In genomic region chr15:88932875-88933330, GRCh38 we compare ENCODE assay signal across 28 cellular contexts. TPM values are rescaled to one million over a fixed set of nuclear protein-coding genes. Genes with fewer than 3 reads are reported as not detected.
DNase-seq lines count a peak whose midpoint lies in the region; ATAC-seq and TF ChIP-seq lines count a peak whose summit lies in the region.
"Had no signal": no experiment of that assay in that cellular context is flagged by ENCODE, and none has a peak within 500 bp of the region (broad histone marks: within the 10 kb centered on the region; RNA-seq: fewer than 3 reads in every experiment).

No MANE protein-coding gene starts in this region.

- H3K4me3 ChIP-seq in fibroblast of mammary gland (ENCODE audit: control insufficient read depth, low read depth, low read length) = no peak overlapping the region
- H3K4me3 ChIP-seq in hepatocyte = no peak overlapping the region
- H3K4me3 ChIP-seq in tibial artery = no peak overlapping the region
- H3K4me3 ChIP-seq: ascending aorta, coronary artery, left lung, SJSA1 had no signal

- no peaks in the 10 kb centered on the region for H4K20me1 ChIP-seq in hepatocyte (ENCODE audit: insufficient read depth, poor library complexity, severe bottlenecking)

- WGBS in hepatocyte (ENCODE audit: low lambda C conversion rate, missing lambda C conversion rate) = 96% methylated on average over 1 of the region's 1 CpG

- intact Hi-C loops in tibial artery (cut with DNase I; ENCODE audit: low total_unique reads) = no loop called here

- ATAC-seq in HG02759 (IDR thresholded peaks at IDR 0.05; ENCODE audit: unreplicated experiment) = no peak
- no peak for ATAC-seq in HG03354 (IDR thresholded peaks at IDR 0.05; ENCODE audit: poor library complexity, severe bottlenecking, unreplicated experiment)
- ATAC-seq: left lung; stimulated activated effector memory CD8-positive, alpha-beta T cell treated with anti-CD3 and anti-CD28 coated beads, Interleukin-12 subunit alpha, Interleukin-12 subunit beta, amount 100 ng/mL, for 72 hours had no signal

- H3K36me3 ChIP-seq in hepatocyte (replicated peaks; ENCODE audit: insufficient read depth, low read depth) (no peaks in the 10 kb centered on the region), tibial artery (no peaks in the 10 kb centered on the region)
- H3K36me3 ChIP-seq: ascending aorta, left lung, neutrophil, SJSA1 had no signal

- peak; percentile 60 for DNase-seq in fibroblast of mammary gland (ENCODE audit: low read depth)
- no peak for DNase-seq in hepatocyte (ENCODE audit: low spot score)
- DNase-seq in substantia nigra (lab: John Stamatoyannopoulos, UW) = no peak
- no peak for DNase-seq in tibial artery
- no peak for DNase-seq in HuH-7 (ENCODE audit: low spot score)
- DNase-seq: activated CD4-positive, alpha-beta T cell treated with anti-CD3 and anti-CD28 coated beads for 4 hours; activated naive CD4-positive, alpha-beta T cell treated with anti-CD3 and anti-CD28 coated beads, Interleukin-2, amount 50 U/mL, for 16 hours; CD4-positive, CD25-positive, alpha-beta regulatory T cell; DMS79 treated with DMSO at 0.1 percent for 48 hours; erythroblast; foreskin fibroblast; GDM1; KBM-7; left lung; NCI-H1105; NCI-H187 treated with DMSO at 0.1 percent for 48 hours; NCI-H2171; NCI-H510A; T1000 had no signal

- no peaks in the 10 kb centered on the region for H3K9me3 ChIP-seq in hepatocyte (ENCODE audit: low read depth)
- no peaks in the 10 kb centered on the region for H3K9me3 ChIP-seq in tibial artery

- no peaks in the 10 kb centered on the region for H3K79me2 ChIP-seq in hepatocyte

- peak overlapping the region; percentile 34 for H3K27ac ChIP-seq in hepatocyte
- peak overlapping the region; percentile 74 for H3K27ac ChIP-seq in substantia nigra (ENCODE audit: low read depth, low read length, poor library complexity, severe bottlenecking)
- H3K27ac ChIP-seq in tibial artery = no peak overlapping the region
- H3K27ac ChIP-seq: left lung, neutrophil, SJSA1, VCaP had no signal

- TF ChIP-seq RAD21 in Ishikawa (IDR thresholded peaks at IDR 0.05; ENCODE audit: low read depth) = no peak; the same call in 1 of the 2 replicates

- H3K4me1 ChIP-seq in hepatocyte (ENCODE audit: insufficient read depth) = no peaks in the 10 kb centered on the region
- H3K4me1 ChIP-seq in tibial artery = no peaks in the 10 kb centered on the region
- H3K4me1 ChIP-seq: ascending aorta, left lung had no signal

- H3K9me2 ChIP-seq in hepatocyte (replicated peaks; ENCODE audit: insufficient read depth) = no peaks in the 10 kb centered on the region

- H3K27me3 ChIP-seq in hepatocyte (no peaks in the 10 kb centered on the region), tibial artery (no peaks in the 10 kb centered on the region)
- H3K27me3 ChIP-seq: ascending aorta, left lung, SJSA1 had no signal

- no peak overlapping the region for H3K4me2 ChIP-seq in hepatocyte

- peak; percentile 6; the same call in 1 of the 2 replicates for TF ChIP-seq EP300 in Ishikawa (IDR thresholded peaks at IDR 0.05; ENCODE audit: borderline replicate concordance)

- no peak overlapping the region for H2AFZ ChIP-seq in hepatocyte

- no peak for TF ChIP-seq CTCF in fibroblast of mammary gland (conservative IDR thresholded peaks at IDR 0.05; ENCODE audit: control insufficient read depth, insufficient read depth, low read depth, low read length)
- no peak for TF ChIP-seq CTCF in hepatocyte (IDR thresholded peaks at IDR 0.05; ENCODE audit: poor library complexity)
- no peak for TF ChIP-seq CTCF in tibial artery (IDR thresholded peaks at IDR 0.05)

TF ChIP-seq in Ishikawa, 13 proteins besides CTCF, POLR2A, EP300 and RAD21:
- TF ChIP-seq USF1 (IDR thresholded peaks at IDR 0.05) (no peak), NFIC (IDR thresholded peaks at IDR 0.05) (no peak; the same call in 1 of the 2 replicates), TAF1 (IDR thresholded peaks at IDR 0.05; ENCODE audit: low read depth) (no peak), ZBTB7A (IDR thresholded peaks at IDR 0.05; ENCODE audit: low read depth) (no peak), YY1 (IDR thresholded peaks at IDR 0.05; ENCODE audit: low read depth) (no peak), TEAD4 (IDR thresholded peaks at IDR 0.05) (no peak), EGR1 (IDR thresholded peaks at IDR 0.05) (no peak), TCF12 (IDR thresholded peaks at IDR 0.05; ENCODE audit: low read depth) (no peak), FOXM1 (IDR thresholded peaks at IDR 0.05; ENCODE audit: borderline replicate concordance, low read depth) (no peak), CEBPB (IDR thresholded peaks at IDR 0.05) (no peak; the same call in 1 of the 2 replicates), CREB1 (IDR thresholded peaks at IDR 0.05; ENCODE audit: low read depth) (no peak)
- TF ChIP-seq, protein P1, sequence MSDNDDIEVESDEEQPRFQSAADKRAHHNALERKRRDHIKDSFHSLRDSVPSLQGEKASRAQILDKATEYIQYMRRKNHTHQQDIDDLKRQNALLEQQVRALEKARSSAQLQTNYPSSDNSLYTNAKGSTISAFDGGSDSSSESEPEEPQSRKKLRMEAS (IDR thresholded peaks at IDR 0.05) = no peak
- TF ChIP-seq, protein P2, sequence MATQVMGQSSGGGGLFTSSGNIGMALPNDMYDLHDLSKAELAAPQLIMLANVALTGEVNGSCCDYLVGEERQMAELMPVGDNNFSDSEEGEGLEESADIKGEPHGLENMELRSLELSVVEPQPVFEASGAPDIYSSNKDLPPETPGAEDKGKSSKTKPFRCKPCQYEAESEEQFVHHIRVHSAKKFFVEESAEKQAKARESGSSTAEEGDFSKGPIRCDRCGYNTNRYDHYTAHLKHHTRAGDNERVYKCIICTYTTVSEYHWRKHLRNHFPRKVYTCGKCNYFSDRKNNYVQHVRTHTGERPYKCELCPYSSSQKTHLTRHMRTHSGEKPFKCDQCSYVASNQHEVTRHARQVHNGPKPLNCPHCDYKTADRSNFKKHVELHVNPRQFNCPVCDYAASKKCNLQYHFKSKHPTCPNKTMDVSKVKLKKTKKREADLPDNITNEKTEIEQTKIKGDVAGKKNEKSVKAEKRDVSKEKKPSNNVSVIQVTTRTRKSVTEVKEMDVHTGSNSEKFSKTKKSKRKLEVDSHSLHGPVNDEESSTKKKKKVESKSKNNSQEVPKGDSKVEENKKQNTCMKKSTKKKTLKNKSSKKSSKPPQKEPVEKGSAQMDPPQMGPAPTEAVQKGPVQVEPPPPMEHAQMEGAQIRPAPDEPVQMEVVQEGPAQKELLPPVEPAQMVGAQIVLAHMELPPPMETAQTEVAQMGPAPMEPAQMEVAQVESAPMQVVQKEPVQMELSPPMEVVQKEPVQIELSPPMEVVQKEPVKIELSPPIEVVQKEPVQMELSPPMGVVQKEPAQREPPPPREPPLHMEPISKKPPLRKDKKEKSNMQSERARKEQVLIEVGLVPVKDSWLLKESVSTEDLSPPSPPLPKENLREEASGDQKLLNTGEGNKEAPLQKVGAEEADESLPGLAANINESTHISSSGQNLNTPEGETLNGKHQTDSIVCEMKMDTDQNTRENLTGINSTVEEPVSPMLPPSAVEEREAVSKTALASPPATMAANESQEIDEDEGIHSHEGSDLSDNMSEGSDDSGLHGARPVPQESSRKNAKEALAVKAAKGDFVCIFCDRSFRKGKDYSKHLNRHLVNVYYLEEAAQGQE (IDR thresholded peaks at IDR 0.05; ENCODE audit: low read depth) = no peak

RNA-seq across cellular contexts. Expression of gene MFGE8, which starts 19.7 kb away (rescaled TPM):
- 337 and 471 TPM in 2 replicates for total RNA-seq in hepatocyte
- polyA plus RNA-seq in hepatocyte = 569 and 611 TPM in 2 replicates

RNA-seq across cellular contexts. Expression of gene HAPLN3, which starts 37.6 kb away (rescaled TPM):
- total RNA-seq in hepatocyte = 4.1 and 4.2 TPM in 2 replicates
- 6.6 and 7.2 TPM in 2 replicates for polyA plus RNA-seq in hepatocyte

Comparison
In these comparisons a context has a peak if more than half of its experiments do, and no peak if none do; other contexts are left out.
1. H3K27ac ChIP-seq: peak in hepatocyte (single experiment) and substantia nigra (single experiment); none in tibial artery (0 of 2).